ENCODE assay signal across 8 cellular contexts in the genomic region with DNA sequence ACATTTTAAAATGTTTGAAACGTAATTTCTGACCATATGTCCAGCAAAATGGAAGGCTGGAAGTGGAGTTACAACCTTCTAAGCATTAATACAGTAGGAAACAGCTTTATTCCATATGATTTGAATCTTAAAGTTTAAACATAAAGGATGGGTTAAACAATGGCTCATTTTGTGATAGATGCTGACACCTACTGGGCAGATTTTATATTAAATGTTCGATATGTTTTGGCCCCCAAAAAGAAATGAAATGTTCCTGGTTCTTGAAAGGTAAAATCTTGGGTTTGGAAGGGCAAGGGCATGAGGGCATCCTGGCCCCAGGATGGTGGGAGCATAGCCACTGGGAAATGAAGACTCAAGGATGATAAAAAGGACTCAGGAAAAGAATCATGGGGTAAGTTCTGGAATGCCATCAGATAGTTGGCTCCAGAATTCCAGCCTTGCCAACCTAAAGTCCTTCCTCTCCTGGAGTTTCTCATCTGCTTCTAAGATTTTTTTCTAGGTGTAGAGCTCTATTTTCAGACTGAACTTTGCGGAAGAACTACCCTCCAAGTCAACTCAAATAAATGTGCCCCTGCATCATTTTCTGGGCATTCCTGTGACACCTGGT. TPM values are rescaled to one million over a fixed set of nuclear protein-coding genes. Genes with fewer than 3 reads are reported as not detected.
DNase-seq lines count a peak whose midpoint lies in the region; TF ChIP-seq lines count a peak whose summit lies in the region.

No MANE protein-coding gene starts in this region.

- H3K4me1 Mint-ChIP-seq in MCF 10A (ENCODE audit: insufficient read depth, unreplicated experiment) (no peaks in the 10 kb centered on the region), endothelial cell (ENCODE audit: unreplicated experiment) (no peaks in the 10 kb centered on the region)

- no peaks in the 10 kb centered on the region for H3K27me3 ChIP-seq in breast epithelium

- CTCF ChIA-PET in MCF 10A (lab: Yijun Ruan, JAX), result interaction anchor here (0.6 to 4.4 kb wide), 25 partner anchors 8 to 860 kb away, joined by 3 to 22 read pairs (median 5); a partner anchor contains a TSS

- no peak overlapping the region for H3K27ac Mint-ChIP-seq in MCF 10A (ENCODE audit: low read depth, unreplicated experiment)
- no peak overlapping the region for H3K27ac Mint-ChIP-seq in endothelial cell (ENCODE audit: unreplicated experiment)

- no peak for TF ChIP-seq POLR2A in breast epithelium (IDR thresholded peaks at IDR 0.05)

- no peaks in the 10 kb centered on the region for H3K9me3 ChIP-seq in breast epithelium

- no peaks in the 10 kb centered on the region for H3K9me3 Mint-ChIP-seq in MCF 10A (ENCODE audit: unreplicated experiment)
- no peaks in the 10 kb centered on the region for H3K9me3 Mint-ChIP-seq in endothelial cell (ENCODE audit: unreplicated experiment)

- H3K27ac ChIP-seq in breast epithelium (no peak overlapping the region), coronary artery (no peak overlapping the region)

- H3K4me3 ChIP-seq in breast epithelium (no peak overlapping the region), coronary artery (no peak overlapping the region)

- no peaks in the 10 kb centered on the region for H3K36me3 ChIP-seq in breast epithelium

- H3K4me1 ChIP-seq in breast epithelium, result no peaks in the 10 kb centered on the region

- no peak overlapping the region for H3K4me3 Mint-ChIP-seq in MCF 10A (ENCODE audit: unreplicated experiment)
- H3K4me3 Mint-ChIP-seq in endothelial cell (ENCODE audit: unreplicated experiment), result no peak overlapping the region

- intact Hi-C loops in MCF 10A (cut with micrococcal nuclease), result loop anchor here (1.0 to 2.0 kb wide), 3 partner anchors 38 to 304 kb away; a partner anchor contains a TSS
- intact Hi-C loops in breast epithelium (cut with DNase I; ENCODE audit: low total_unique reads), result no loop called here

- TF ChIP-seq CTCF in MCF 10A (IDR thresholded peaks at IDR 0.05; ENCODE audit: unreplicated experiment), result peak; percentile 56
- TF ChIP-seq CTCF in breast epithelium (IDR thresholded peaks at IDR 0.05), result peak in 1 of 3 donors; percentile 40
- peak; percentile 67 for TF ChIP-seq CTCF in endothelial cell (IDR thresholded peaks at IDR 0.05; ENCODE audit: unreplicated experiment)
- no peak for TF ChIP-seq CTCF in coronary artery (IDR thresholded peaks at IDR 0.05)

- H3K36me3 Mint-ChIP-seq in MCF 10A (ENCODE audit: insufficient read depth, unreplicated experiment) (no peaks in the 10 kb centered on the region), endothelial cell (ENCODE audit: low read depth, unreplicated experiment) (no peaks in the 10 kb centered on the region)

- DNase-seq in MCF 10A (ENCODE audit: unreplicated experiment) (peak; percentile 26), breast epithelium (ENCODE audit: low spot score in 2 of 2) (no peak), NCI-H2227 treated with DMSO at 0.1 percent for 48 hours (lab: John Stamatoyannopoulos, UW) (peak; percentile 3), endothelial cell (ENCODE audit: low spot score) (no peak), superior temporal gyrus (ENCODE audit: extremely low spot score) (peak; percentile 63), coronary artery (ENCODE audit: low spot score) (no peak)
- DNase-seq in effector CD4-positive, alpha-beta T cell, result no peak
- DNase-seq in activated CD4-positive, alpha-beta T cell treated with anti-CD3 and anti-CD28 coated beads, Interleukin-2, amount 50 U/mL, for 48 hours, result no peak

- BruUV-seq in MCF 10A (replicated peaks; lab: Mats Ljungman, UMichigan), result no TSS peak

- POLR2A ChIA-PET in MCF 10A (lab: Yijun Ruan, JAX), result interaction anchor here (1.0 to 1.9 kb wide), 2 partner anchors 157 to 159 kb away, joined by 3 to 7 read pairs; a partner anchor contains a TSS

- no peaks in the 10 kb centered on the region for H3K27me3 Mint-ChIP-seq in MCF 10A (ENCODE audit: insufficient read depth, unreplicated experiment)
- H3K27me3 Mint-ChIP-seq in endothelial cell (ENCODE audit: unreplicated experiment), result no peaks in the 10 kb centered on the region

RNA-seq across cellular contexts. Expression of a gene that starts 34.6 kb away (rescaled TPM):
- 3.2 and 4.9 TPM in 2 replicates for total RNA-seq in MCF 10A (2022)
- 1 to 10 TPM; 2.9 to 7.0 (median 3.9) TPM for total RNA-seq in breast epithelium
- 5.0 TPM for total RNA-seq in endothelial cell (ENCODE audit: unreplicated experiment)

Comparison
In these comparisons a context has a peak if more than half of its experiments do, and no peak if none do; other contexts are left out.
1. DNase-seq: peak in MCF 10A (single experiment), NCI-H2227 treated with DMSO at 0.1 percent for 48 hours (single experiment) and superior temporal gyrus (single experiment); none in breast epithelium (0 of 2), endothelial cell (single experiment), effector CD4-positive, alpha-beta T cell (single experiment), activated CD4-positive, alpha-beta T cell treated with anti-CD3 and anti-CD28 coated beads, Interleukin-2, amount 50 U/mL, for 48 hours (0 of 2) and coronary artery (single experiment).